Comparison of ENCODE assay signal across 23 cellular contexts in the genomic region with DNA sequence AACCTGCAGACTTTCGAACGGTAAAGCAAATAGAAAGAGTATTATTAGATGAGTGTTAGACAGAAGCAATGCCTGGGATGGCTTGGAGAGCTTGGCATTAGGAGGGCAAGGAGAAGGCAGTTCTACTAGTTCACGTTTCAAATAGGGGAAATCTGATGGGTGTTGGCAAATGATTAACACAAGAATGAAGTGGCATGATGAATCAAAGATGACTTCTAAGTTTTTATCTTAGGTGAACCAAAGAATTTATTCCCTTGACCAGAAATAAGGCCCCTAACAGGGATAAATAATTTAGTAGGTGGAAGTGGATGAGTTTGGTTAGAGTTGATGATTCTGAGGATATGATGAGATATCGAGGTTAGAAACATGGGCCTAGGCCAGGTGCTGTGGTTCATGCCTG. TPM values are rescaled to one million over a fixed set of nuclear protein-coding genes. Genes with fewer than 3 reads are reported as not detected.
DNase-seq lines count a peak whose midpoint lies in the region; ATAC-seq and FAIRE-seq lines count a peak whose summit lies in the region.
"Had no signal": no experiment of that assay in that cellular context is flagged by ENCODE, and none has a peak within 500 bp of the region (broad histone marks: within the 10 kb centered on the region; RNA-seq: fewer than 3 reads in every experiment).

No MANE protein-coding gene starts in this region.

- no peaks in the 10 kb centered on the region for H3K79me1 ChIP-seq in neuronal stem cell (ENCODE audit: low read depth, low read length)

- H3K36me3 Mint-ChIP-seq in memory B cell, result peaks cover 1% of the 10 kb centered on the region
- H3K36me3 Mint-ChIP-seq in stimulated activated naive B cell treated with anti-CD40 and anti-IgM and Interleukin-4, amounts not matched to agents 10 μg/mL and 1 μg/mL and 100 μg/mL, for 72 hours, result peaks cover 6 to 7% of the 10 kb centered on the region in 2 donors

- H4K91ac ChIP-seq in neuronal stem cell (ENCODE audit: low read depth, low read length, poor library complexity), result no peak overlapping the region

- no peak overlapping the region for H3K4me2 ChIP-seq in neuronal stem cell (ENCODE audit: insufficient read depth, low read length, poor library complexity, severe bottlenecking)
- H3K4me2 ChIP-seq: BLaER1 had no signal

- H2AK5ac ChIP-seq in neuronal stem cell (ENCODE audit: low read depth, low read length), result no peak overlapping the region

- H3K4me3 Mint-ChIP-seq in memory B cell, result no peak overlapping the region
- no peak overlapping the region for H3K4me3 Mint-ChIP-seq in stimulated activated naive B cell treated with anti-CD40 and anti-IgM and Interleukin-4, amounts not matched to agents 10 μg/mL and 1 μg/mL and 100 μg/mL, for 72 hours
- H3K4me3 Mint-ChIP-seq: B cell; CD4-positive, alpha-beta T cell; CD8-positive, alpha-beta memory T cell; HFFc6 had no signal

- H3K9ac ChIP-seq in neuronal stem cell (ENCODE audit: low read depth, low read length, poor library complexity), result no peak overlapping the region
- H3K9ac ChIP-seq: BLaER1 had no signal

- H3K27me3 Mint-ChIP-seq in memory B cell, result no peaks in the 10 kb centered on the region
- H3K27me3 Mint-ChIP-seq in stimulated activated naive B cell treated with anti-CD40 and anti-IgM and Interleukin-4, amounts not matched to agents 10 μg/mL and 1 μg/mL and 100 μg/mL, for 72 hours, result no peaks in the 10 kb centered on the region
- H3K27me3 Mint-ChIP-seq: B cell; CD4-positive, alpha-beta T cell had no signal

- H2BK12ac ChIP-seq in neuronal stem cell (ENCODE audit: low read length), result no peak overlapping the region

- ATAC-seq in memory B cell (ENCODE audit: low read depth), result no peak
- ATAC-seq in stimulated activated naive B cell treated with anti-CD40 and anti-IgM and Interleukin-4, amounts not matched to agents 10 μg/mL and 1 μg/mL and 100 μg/mL, for 72 hours (replicated peaks), result no peak
- no peak for ATAC-seq in HG03135 (IDR thresholded peaks at IDR 0.05; ENCODE audit: unreplicated experiment)

- H3K4me3 ChIP-seq in neuronal stem cell (ENCODE audit: low read length in 2 of 2), result no peak overlapping the region
- H3K4me3 ChIP-seq: BLaER1, HAP-1 had no signal

- no peaks in the 10 kb centered on the region for H3K36me3 ChIP-seq in neuronal stem cell (replicated peaks in 1 of 2; ENCODE audit: control insufficient read depth in 2 of 2, insufficient read depth in 2 of 2, low read length in 2 of 2)
- H3K36me3 ChIP-seq: HAP-1 had no signal

- peaks cover 0 to 3% of the 10 kb centered on the region in 2 donors for H3K4me1 ChIP-seq in neuronal stem cell (ENCODE audit: control insufficient read depth in 2 of 2, insufficient read depth in 1 of 2, low read depth in 1 of 2, low read length in 2 of 2)
- H3K4me1 ChIP-seq: BLaER1, HAP-1 had no signal

- H4K8ac ChIP-seq in neuronal stem cell (ENCODE audit: low read depth, low read length), result no peak overlapping the region

- H2AFZ ChIP-seq in neuronal stem cell (ENCODE audit: low read length), result no peak overlapping the region

- DNase-seq in RCC 7860 (ENCODE audit: low spot score), result peak; percentile 55
- DNase-seq in glomerular visceral epithelial cell (ENCODE audit: extremely low spot score), result peak; percentile 20
- DNase-seq in memory B cell (ENCODE audit: low spot score in 2 of 2), result no peak
- DNase-seq in stimulated activated naive B cell treated with anti-CD40 and anti-IgM and Interleukin-4, amounts not matched to agents 10 μg/mL and 1 μg/mL and 100 μg/mL, for 72 hours, result no peak
- DNase-seq in islet precursor cell, result no peak
- DNase-seq in NCI-H524 treated with DMSO at 0.1 percent for 48 hours (lab: John Stamatoyannopoulos, UW), result no peak
- DNase-seq in neuronal stem cell (ENCODE audit: low spot score), result no peak
- DNase-seq: CD4-positive, alpha-beta T cell; CD8-positive, alpha-beta memory T cell; DMS53; DMS79 treated with DMSO at 0.1 percent for 48 hours; GF-D8; GOT3; HFFc6 had no signal

- no peak overlapping the region for H3K4ac ChIP-seq in neuronal stem cell (ENCODE audit: low read length)

- 100% methylated on average over 1 of the region's 4 CpGs; no CpG with 5 or more reads in 1 of the 2 donors for WGBS in neuronal stem cell (ENCODE audit: extremely low coverage in 2 of 2, insufficient read length in 2 of 2, insufficient replicate concordance in 1 of 2), 2 donors

- peaks cover 14% of the 10 kb centered on the region for H3K4me1 Mint-ChIP-seq in memory B cell
- peaks cover 26 to 55% of the 10 kb centered on the region in 2 donors for H3K4me1 Mint-ChIP-seq in stimulated activated naive B cell treated with anti-CD40 and anti-IgM and Interleukin-4, amounts not matched to agents 10 μg/mL and 1 μg/mL and 100 μg/mL, for 72 hours

- H3K27me3 ChIP-seq in neuronal stem cell (ENCODE audit: control insufficient read depth in 3 of 3, insufficient read depth in 3 of 3, low read depth in 1 of 3, low read length in 3 of 3), result no peaks in the 10 kb centered on the region
- H3K27me3 ChIP-seq: BLaER1 had no signal

- H3K18ac ChIP-seq in neuronal stem cell (ENCODE audit: low read length), result no peak overlapping the region

- H3K23ac ChIP-seq in neuronal stem cell (ENCODE audit: low read depth, low read length, poor library complexity), result no peak overlapping the region

- H3K27ac ChIP-seq in neuronal stem cell (replicated peaks; ENCODE audit: low read length), result no peak overlapping the region
- H3K27ac ChIP-seq: BLaER1, C4-2B had no signal

- no peaks in the 10 kb centered on the region for H3K9me3 Mint-ChIP-seq in memory B cell
- no peaks in the 10 kb centered on the region for H3K9me3 Mint-ChIP-seq in stimulated activated naive B cell treated with anti-CD40 and anti-IgM and Interleukin-4, amounts not matched to agents 10 μg/mL and 1 μg/mL and 100 μg/mL, for 72 hours
- H3K9me3 Mint-ChIP-seq: CD4-positive, alpha-beta T cell; CD8-positive, alpha-beta memory T cell; HFFc6 had no signal

- H3K14ac ChIP-seq in neuronal stem cell (ENCODE audit: low read length), result no peak overlapping the region

- H3K27ac Mint-ChIP-seq in memory B cell, result peak overlapping the region; percentile 35
- H3K27ac Mint-ChIP-seq in stimulated activated naive B cell treated with anti-CD40 and anti-IgM and Interleukin-4, amounts not matched to agents 10 μg/mL and 1 μg/mL and 100 μg/mL, for 72 hours, result peak overlapping the region; percentile 38
- H3K27ac Mint-ChIP-seq: B cell; CD4-positive, alpha-beta T cell had no signal

- H3K9me3 ChIP-seq in neuronal stem cell (replicated peaks in 1 of 2; ENCODE audit: control insufficient read depth in 2 of 2, insufficient read depth in 1 of 2, low read depth in 1 of 2, low read length in 2 of 2), result no peaks in the 10 kb centered on the region
- H3K9me3 ChIP-seq: BLaER1, HAP-1 had no signal

- H2BK5ac ChIP-seq in neuronal stem cell (ENCODE audit: low read length), result no peak overlapping the region

- no peak overlapping the region for H2BK15ac ChIP-seq in neuronal stem cell (ENCODE audit: low read length)

- H2BK120ac ChIP-seq in neuronal stem cell (ENCODE audit: low read depth, low read length), result no peak overlapping the region

- peak; percentile 50 for FAIRE-seq in RCC 7860 (lab: Jason Lieb, UNC)
- FAIRE-seq: D721Med, GM12891, GM18507, H54 had no signal

RNA-seq across cellular contexts. Expression of gene DRAM1, which starts 38.5 kb away (rescaled TPM):
- 4.8 TPM for polyA plus RNA-seq in neuronal stem cell (2013, experiment 1 of 2)
- 4.6 TPM for polyA plus RNA-seq in neuronal stem cell (2013, experiment 2 of 2)

Comparison
In these comparisons a context has a peak if more than half of its experiments do, and no peak if none do; other contexts are left out.
1. DNase-seq: peak in RCC 7860 (single experiment) and glomerular visceral epithelial cell (single experiment); none in memory B cell (0 of 2), stimulated activated naive B cell treated with anti-CD40 and anti-IgM and Interleukin-4, amounts not matched to agents 10 μg/mL and 1 μg/mL and 100 μg/mL, for 72 hours (single experiment), islet precursor cell (single experiment), NCI-H524 treated with DMSO at 0.1 percent for 48 hours (single experiment) and neuronal stem cell (single experiment).